In the genomic region with DNA sequence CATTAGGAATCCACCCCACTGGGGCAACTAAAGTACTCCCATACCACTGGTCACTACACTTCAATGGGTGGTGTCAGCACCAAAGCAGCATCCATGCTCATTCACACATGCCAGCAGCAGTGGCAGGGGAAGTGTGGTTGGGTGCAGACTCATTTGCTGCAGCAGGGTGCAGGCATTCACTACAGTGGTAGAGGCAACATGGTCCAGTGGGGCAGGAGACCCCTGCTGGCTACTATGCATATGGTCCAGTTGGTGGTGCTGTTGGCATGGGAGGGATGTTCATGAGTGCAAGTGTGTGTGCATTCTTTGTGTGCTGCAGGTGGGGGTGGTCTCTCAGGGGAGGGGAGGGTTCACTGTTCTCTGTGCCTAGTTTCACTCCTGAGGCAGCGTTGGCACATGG, we compare ENCODE assay signal across 28 cellular contexts.
"Had no signal": no experiment of that assay in that cellular context is flagged by ENCODE, and none has a peak within 500 bp of the region (broad histone marks: within the 10 kb centered on the region; RNA-seq: fewer than 3 reads in every experiment).

No MANE protein-coding gene starts in this region.

- ATAC-seq: activated CD4-positive, alpha-beta T cell treated with anti-CD3 and anti-CD28 coated beads for 36 hours; activated CD8-positive, alpha-beta memory T cell treated with anti-CD3 and anti-CD28 coated beads, Interleukin-2, amount 10 ng/mL, durations not matched to agents 7 days and 5 days; activated CD8-positive, alpha-beta T cell treated with anti-CD3 and anti-CD28 coated beads, Interleukin-2, amount 10 ng/mL, durations not matched to agents 7 days and 5 days; activated naive CD8-positive, alpha-beta T cell treated with anti-CD3 and anti-CD28 coated beads, Interleukin-2, amount 50 U/mL, for 24 hours; left colon; sciatic nerve; stimulated activated effector memory CD8-positive, alpha-beta T cell treated with anti-CD3 and anti-CD28 coated beads, Interleukin-12 subunit alpha, Interleukin-12 subunit beta, amount 100 ng/mL, for 72 hours; T-helper 17 cell had no signal

- H3K4me2 ChIP-seq: hepatocyte had no signal

- H2AFZ ChIP-seq: hepatocyte had no signal

- H3K4me1 ChIP-seq: breast epithelium had no signal

- DNase-seq: activated CD4-positive, alpha-beta T cell treated with anti-CD3 and anti-CD28 coated beads for 36 hours; activated CD4-positive, CD25-positive, alpha-beta regulatory T cell; activated CD8-positive, alpha-beta memory T cell treated with anti-CD3 and anti-CD28 coated beads, Interleukin-2, amount 10 ng/mL, durations not matched to agents 7 days and 5 days; activated CD8-positive, alpha-beta T cell treated with anti-CD3 and anti-CD28 coated beads, Interleukin-2, amount 10 ng/mL, durations not matched to agents 7 days and 5 days; activated naive CD8-positive, alpha-beta T cell treated with anti-CD3 and anti-CD28 coated beads, Interleukin-2, amount 50 U/mL, for 24 hours; activated T-cell treated with anti-CD3 and anti-CD28 coated beads, Interleukin-2, amount 50 U/mL, for 48 hours; amygdala; effector CD4-positive, alpha-beta T cell; glutamatergic neuron; left colon; mammary epithelial cell; naive B cell; nephron progenitor cell; ovary; stimulated activated CD4-positive, alpha-beta T cell treated with anti-CD3 and anti-CD28 coated beads, Interleukin-4, amount 100 ng/mL, for 24 hours; T-helper 17 cell; T1000; trophoblast cell had no signal

- H3K27ac ChIP-seq: breast epithelium, epithelial cell of prostate, hepatocyte, ovary, skin epidermis, thoracic aorta had no signal

- H3K36me3 ChIP-seq: breast epithelium, ovary, thoracic aorta had no signal

- H3K27me3 ChIP-seq: breast epithelium, hepatocyte, ovary had no signal

- FAIRE-seq: endometrium, frontal cortex, keratinocyte had no signal

- H3K4me3 ChIP-seq: breast epithelium, hepatocyte, ovary, skin epidermis, thoracic aorta had no signal

- H3K79me2 ChIP-seq: hepatocyte had no signal

- H3K9me3 ChIP-seq: ovary had no signal
